ENCODE assay signal across 9 cellular contexts in the genomic region with DNA sequence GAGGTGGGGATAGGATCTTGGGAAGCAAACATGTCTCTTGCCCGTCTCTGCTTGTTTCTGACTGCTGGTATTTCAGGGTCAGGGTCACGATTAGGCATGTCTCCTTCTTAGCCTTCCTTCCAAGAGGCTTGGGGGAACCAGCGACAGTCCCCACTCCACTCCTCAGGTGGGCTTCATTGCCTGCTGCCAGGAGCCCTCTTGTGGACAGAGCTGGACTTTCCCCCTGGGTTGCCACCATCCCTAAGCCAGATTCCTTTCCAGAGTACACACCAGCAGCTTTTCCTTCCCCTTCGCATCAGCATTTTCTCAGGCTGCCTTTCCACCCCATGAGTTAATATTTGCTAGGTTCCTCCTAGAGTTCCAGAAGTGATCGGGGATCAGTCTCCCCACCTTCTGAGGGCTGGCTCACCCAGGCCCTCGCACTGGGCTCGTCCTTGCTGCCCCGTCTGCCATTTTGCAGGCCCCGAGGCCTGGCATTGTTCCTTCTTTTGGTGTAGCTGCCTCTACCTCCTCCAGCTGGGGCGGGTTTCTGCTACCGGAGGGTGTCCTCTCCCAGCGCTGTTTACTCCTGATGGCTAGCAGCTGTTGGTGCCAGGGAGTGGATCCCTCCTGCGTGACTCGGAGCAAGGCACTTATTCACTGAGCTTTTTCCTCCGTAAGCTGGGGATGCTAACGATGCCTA. TPM values are rescaled to one million over a fixed set of nuclear protein-coding genes. Genes with fewer than 3 reads are reported as not detected.
DNase-seq lines count a peak whose midpoint lies in the region; ATAC-seq and TF ChIP-seq lines count a peak whose summit lies in the region.
"Had no signal": no experiment of that assay in that cellular context is flagged by ENCODE, and none has a peak within 500 bp of the region (broad histone marks: within the 10 kb centered on the region; RNA-seq: fewer than 3 reads in every experiment).

No MANE protein-coding gene starts in this region.

- POLR2A ChIA-PET in BJ (lab: Charles Lee) (no interaction called here), activated B cell treated with CpG ODN at 0.5 μM for 24 hours (lab: Charles Lee) (interaction anchor here (0.6 to 1.0 kb wide), 2 partner anchors 13 to 196 kb away, joined by 3 to 4 read pairs; partner anchors contain the start of gene ACTL10)

- H3K36me3 ChIP-seq in BJ (ENCODE audit: control insufficient read depth, insufficient read depth, low read length) (peaks cover 7% of the 10 kb centered on the region), muscle layer of colon (ENCODE audit: insufficient read depth, low read length) (peaks cover 16% of the 10 kb centered on the region)

- H3K9ac ChIP-seq in muscle layer of colon (ENCODE audit: low read length), result peak overlapping the region; percentile 28

- H3K27me3 ChIP-seq in BJ (ENCODE audit: control insufficient read depth, insufficient read depth, low read length), result no peaks in the 10 kb centered on the region
- no peaks in the 10 kb centered on the region for H3K27me3 ChIP-seq in muscle layer of colon (ENCODE audit: control insufficient read depth in 1 of 2, insufficient read depth in 2 of 2, low read length in 2 of 2)

- intact Hi-C loops in activated B cell treated with CpG ODN at 0.5 μM for 24 hours (cut with micrococcal nuclease), result loop anchor here (1.0 kb wide), 1 partner anchor 196 kb away; no protein-coding TSS in a partner anchor

- TF ChIP-seq POLR2A in erythroblast (IDR thresholded peaks at IDR 0.05; ENCODE audit: low read length), result peak; percentile 18

- ATAC-seq in GM21723 (IDR thresholded peaks at IDR 0.05; ENCODE audit: unreplicated experiment) (peak; percentile 44), activated B cell treated with CpG ODN at 0.5 μM for 24 hours (ENCODE audit: low read depth) (peak; percentile 88), HG03521 (IDR thresholded peaks at IDR 0.05; ENCODE audit: unreplicated experiment) (no peak), HG02884 (IDR thresholded peaks at IDR 0.05; ENCODE audit: unreplicated experiment) (no peak)

- CTCF ChIA-PET in BJ (lab: Yijun Ruan, JAX) (interaction anchor here (0.6 to 2.2 kb wide), 32 partner anchors 9 to 465 kb away, joined by 3 to 18 read pairs (median 4); partner anchors contain the start of genes ACTL10, C20orf144 and CBFA2T2), activated B cell treated with CpG ODN at 0.5 μM for 24 hours (lab: Charles Lee) (interaction anchor here (1.0 to 3.1 kb wide), 8 partner anchors 10 to 208 kb away, joined by 3 to 21 read pairs (median 6); partner anchors contain the start of genes ACTL10 and C20orf144)

- H3K9me3 Mint-ChIP-seq in activated B cell treated with CpG ODN at 0.5 μM for 24 hours, result no peaks in the 10 kb centered on the region
- H3K9me3 Mint-ChIP-seq: natural killer cell treated with Interleukin-12 subunit alpha and Interleukin-12 subunit beta and Interleukin-15 and Interleukin-18, amount 100 ng/mL, for 72 hours had no signal

- H3K27ac ChIP-seq in muscle layer of colon (ENCODE audit: low read depth, low read length), result no peak overlapping the region

- peaks cover 11% of the 10 kb centered on the region for H3K4me1 Mint-ChIP-seq in activated B cell treated with CpG ODN at 0.5 μM for 24 hours

- no peaks in the 10 kb centered on the region for H3K27me3 Mint-ChIP-seq in activated B cell treated with CpG ODN at 0.5 μM for 24 hours
- H3K27me3 Mint-ChIP-seq: natural killer cell treated with Interleukin-12 subunit alpha and Interleukin-12 subunit beta and Interleukin-15 and Interleukin-18, amount 100 ng/mL, for 72 hours had no signal

- peaks cover 25% of the 10 kb centered on the region for H3K4me1 ChIP-seq in muscle layer of colon (ENCODE audit: insufficient read depth, low read length)

- no peak overlapping the region for H3K4me3 Mint-ChIP-seq in activated B cell treated with CpG ODN at 0.5 μM for 24 hours

- peak; percentile 90 for TF ChIP-seq CTCF in BJ (IDR thresholded peaks at IDR 0.05; ENCODE audit: insufficient read depth, low read depth, low read length)
- no peak for TF ChIP-seq CTCF in activated B cell treated with CpG ODN at 0.5 μM for 24 hours (IDR thresholded peaks at IDR 0.05)

- no peaks in the 10 kb centered on the region for H3K36me3 Mint-ChIP-seq in activated B cell treated with CpG ODN at 0.5 μM for 24 hours (ENCODE audit: low read depth)
- H3K36me3 Mint-ChIP-seq: natural killer cell treated with Interleukin-12 subunit alpha and Interleukin-12 subunit beta and Interleukin-15 and Interleukin-18, amount 100 ng/mL, for 72 hours had no signal

- H3K27ac Mint-ChIP-seq in activated B cell treated with CpG ODN at 0.5 μM for 24 hours, result peak overlapping the region; percentile 18

- no peaks in the 10 kb centered on the region for H3K9me3 ChIP-seq in muscle layer of colon (ENCODE audit: low read length)

- no peak overlapping the region for H3K4me3 ChIP-seq in BJ (ENCODE audit: low read depth, low read length)
- peak overlapping the region in 1 of 2 donors; percentile 54 for H3K4me3 ChIP-seq in muscle layer of colon (ENCODE audit: low read depth in 1 of 2, low read length in 2 of 2)

- DNase-seq in BJ (ENCODE audit: low read depth), result peak; percentile 17
- peak; percentile 68 for DNase-seq in NCI-H2227 treated with DMSO at 0.1 percent for 48 hours (lab: John Stamatoyannopoulos, UW)
- DNase-seq in activated B cell treated with CpG ODN at 0.5 μM for 24 hours, result no peak
- DNase-seq in erythroblast (lab: John Stamatoyannopoulos, UW), result peak; percentile 60 to 75

RNA-seq across cellular contexts. Expression of gene C20orf144, which starts 8.8 kb away (rescaled TPM):
- polyA plus RNA-seq in BJ (2011; rRNA removed), result 0.13 and 0.22 TPM in 2 replicates
- 0.05 TPM in 1 of 2 replicates, not detected in the other for polyA minus RNA-seq in BJ (2011; rRNA and poly(A)+ RNA removed)
- 0.20 and 0.27 TPM in 2 replicates for total RNA-seq in activated B cell treated with CpG ODN at 0.5 μM for 24 hours

RNA-seq across cellular contexts. Expression of gene ACTL10, which starts 13.4 kb away (rescaled TPM):
- polyA plus RNA-seq in BJ (2011; rRNA removed), result 0.44 and 0.67 TPM in 2 replicates
- 0.38 and 0.62 TPM in 2 replicates for polyA minus RNA-seq in BJ (2011; rRNA and poly(A)+ RNA removed)
- 2.8 and 3.9 TPM in 2 replicates for total RNA-seq in activated B cell treated with CpG ODN at 0.5 μM for 24 hours

RNA-seq across cellular contexts. Expression of gene NECAB3, which starts 20.9 kb away (rescaled TPM):
- polyA plus RNA-seq in BJ (2011; rRNA removed), result 13.4 and 20.2 TPM in 2 replicates
- polyA minus RNA-seq in BJ (2011; rRNA and poly(A)+ RNA removed), result 30.8 and 38.1 TPM in 2 replicates
- total RNA-seq in activated B cell treated with CpG ODN at 0.5 μM for 24 hours, result 7.5 and 8.4 TPM in 2 replicates

RNA-seq across cellular contexts. Expression of gene E2F1, which starts 32.8 kb away (rescaled TPM):
- 5.1 and 7.5 TPM in 2 replicates for polyA plus RNA-seq in BJ (2011; rRNA removed)
- polyA minus RNA-seq in BJ (2011; rRNA and poly(A)+ RNA removed), result 6.1 and 6.3 TPM in 2 replicates
- 6.7 and 8.9 TPM in 2 replicates for total RNA-seq in activated B cell treated with CpG ODN at 0.5 μM for 24 hours

Comparison
In these comparisons a context has a peak if more than half of its experiments do, and no peak if none do; other contexts are left out.
1. ATAC-seq: peak in GM21723 (single experiment) and activated B cell treated with CpG ODN at 0.5 μM for 24 hours (single experiment); none in HG03521 (single experiment) and HG02884 (single experiment).